In the genomic region with DNA sequence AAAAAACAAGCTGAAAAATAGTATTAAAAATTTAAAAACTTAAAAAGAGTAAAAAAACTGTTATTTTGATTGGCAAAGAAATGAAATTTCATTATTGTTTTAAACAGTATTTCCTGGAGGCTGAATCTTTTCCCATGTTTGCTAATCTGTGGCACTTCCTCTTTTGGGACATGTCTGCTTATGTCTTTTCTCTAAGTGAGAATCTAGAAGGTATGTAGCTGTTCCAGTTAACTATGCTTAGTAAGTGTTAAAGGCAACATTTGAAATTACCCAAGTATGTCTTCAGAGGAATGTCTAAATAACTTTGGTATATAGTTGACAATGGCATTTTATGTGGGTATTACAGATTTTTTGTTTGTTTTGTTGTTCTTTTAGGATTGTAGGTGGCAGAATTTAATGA, we compare ENCODE assay signal across 13 cellular contexts.
"Had no signal": no experiment of that assay in that cellular context is flagged by ENCODE, and none has a peak within 500 bp of the region (broad histone marks: within the 10 kb centered on the region; RNA-seq: fewer than 3 reads in every experiment).

No MANE protein-coding gene starts in this region.

- H3K27ac ChIP-seq: gastroesophageal sphincter, neural progenitor cell, pancreas had no signal

- ATAC-seq: gastroesophageal sphincter, pancreas had no signal

- DNase-seq: activated CD4-positive, alpha-beta T cell treated with anti-CD3 and anti-CD28 coated beads, Interleukin-2, amount 10 ng/mL, durations not matched to agents 24 days and 14 days; activated CD8-positive, alpha-beta memory T cell treated with anti-CD3 and anti-CD28 coated beads for 24 hours; activated naive CD4-positive, alpha-beta T cell treated with anti-CD3 and anti-CD28 coated beads for 36 hours; hippocampal formation; kidney glomerular epithelial cell; pancreas; retina; stimulated activated CD4-positive, alpha-beta T cell treated with anti-CD3 and anti-CD28 coated beads, Interleukin-15, amount 100 ng/mL, for 24 hours; stimulated activated CD4-positive, alpha-beta T cell treated with anti-CD3 and anti-CD28 coated beads, Interleukin-4, amount 100 ng/mL, for 4 hours had no signal

- H3K4me3 ChIP-seq: gastroesophageal sphincter, neural progenitor cell, pancreas had no signal

- H3K36me3 ChIP-seq: gastroesophageal sphincter, neural progenitor cell, pancreas had no signal

- H3K27me3 ChIP-seq: gastroesophageal sphincter, neural progenitor cell, pancreas had no signal

- H3K9me3 ChIP-seq: pancreas had no signal

- FAIRE-seq: astrocyte, pancreas, urothelium cell line had no signal
